In genomic region chr7:34776748-34777358, GRCh38 we compare ENCODE assay signal across 21 cellular contexts.
DNase-seq lines count a peak whose midpoint lies in the region; ATAC-seq and TF ChIP-seq lines count a peak whose summit lies in the region.
"Had no signal": no experiment of that assay in that cellular context is flagged by ENCODE, and none has a peak within 500 bp of the region (broad histone marks: within the 10 kb centered on the region; RNA-seq: fewer than 3 reads in every experiment).

No MANE protein-coding gene starts in this region.

- no peak overlapping the region for H4K8ac ChIP-seq in mesendoderm (ENCODE audit: low read depth, low read length)

- H3K4me3 ChIP-seq in HCT116 (replicated peaks in 1 of 2; ENCODE audit: low read depth in 1 of 2, low read length in 2 of 2) = no peak overlapping the region
- no peak overlapping the region for H3K4me3 ChIP-seq in mesendoderm (ENCODE audit: low read length)
- H3K4me3 ChIP-seq in brain microvascular endothelial cell (ENCODE audit: low read depth, low read length) = no peak overlapping the region
- H3K4me3 ChIP-seq: HAP-1 had no signal

- no peak overlapping the region for H2AK5ac ChIP-seq in mesendoderm (ENCODE audit: low read length)

- H3K9me3 Mint-ChIP-seq in WTC11 (peaks cover 9% of the 10 kb centered on the region), Calu3 (ENCODE audit: low read depth, unreplicated experiment) (peaks cover 7% of the 10 kb centered on the region)

- no peaks in the 10 kb centered on the region for H3K9me2 ChIP-seq in HCT116 (ENCODE audit: insufficient read depth)
- H3K9me2 ChIP-seq: SK-N-SH had no signal

- peak; percentile 7 for DNase-seq in ELR (ENCODE audit: low read depth)
- no peak for DNase-seq in HCT116 (ENCODE audit: low read depth, low spot score)
- DNase-seq in WTC11 (ENCODE audit: low spot score) = no peak
- DNase-seq in mesendoderm = peak; percentile 66
- no peak for DNase-seq in brain microvascular endothelial cell
- DNase-seq in Calu3 = no peak
- DNase-seq in dermis blood vessel endothelial cell = no peak
- DNase-seq: CD4-positive, CD25-positive, alpha-beta regulatory T cell; GF-D8; Karpas-422; NCI-H1417; NCI-H187; NCI-H446 treated with DMSO at 0.1 percent for 48 hours; NCI-H526 treated with DMSO at 0.1 percent for 48 hours; PC-3; Right ventricle myocardium superior; SK-N-SH; T-helper 2 cell had no signal

- RAD21 ChIA-PET in HCT116 (lab: Charles Lee; ENCODE audit: low non-redundant PET in 1 of 2, low total read pairs in 2 of 2, uncharacterized antibody in 2 of 2, unreplicated experiment in 2 of 2) = no interaction called here

- no peaks in the 10 kb centered on the region for H3K79me1 ChIP-seq in mesendoderm (ENCODE audit: low read length)

- H3K23ac ChIP-seq in mesendoderm (ENCODE audit: low read length) = no peak overlapping the region

- no CpG with 5 or more reads among the region's 1 CpG for WGBS in mesendoderm (ENCODE audit: extremely low coverage, insufficient coverage, low lambda C conversion rate)

- in situ Hi-C loops in brain microvascular endothelial cell (cut with HindIII; ENCODE audit: low pct_ligation_motif_present, low sequenced_read_pairs) = no loop called here

- no peaks in the 10 kb centered on the region for H3K79me2 ChIP-seq in HCT116 (ENCODE audit: insufficient read depth, low read length)
- H3K79me2 ChIP-seq in mesendoderm (ENCODE audit: control insufficient read depth, insufficient read depth, low read length) = no peaks in the 10 kb centered on the region

- TF ChIP-seq CTCF in HCT116 (IDR thresholded peaks at IDR 0.05 in 2 of 3, conservative IDR thresholded peaks at IDR 0.05 in 1 of 3; ENCODE audit: borderline replicate concordance in 1 of 3, insufficient read depth in 1 of 3, low read depth in 2 of 3, low read length in 2 of 3) (no peak), WTC11 (IDR thresholded peaks at IDR 0.05) (no peak), brain microvascular endothelial cell (IDR thresholded peaks at IDR 0.05; ENCODE audit: low read depth, low read length, missing control alignments) (no peak), Calu3 (IDR thresholded peaks at IDR 0.05; ENCODE audit: unreplicated experiment) (no peak)

- 0 out of 2 replicates have a peak, but pooled peaks cover 3% of the 10 kb centered on the region for H3K36me3 Mint-ChIP-seq in WTC11
- no peaks in the 10 kb centered on the region for H3K36me3 Mint-ChIP-seq in Calu3 (ENCODE audit: insufficient read depth, unreplicated experiment)
- H3K36me3 Mint-ChIP-seq: CD4-positive, CD25-positive, alpha-beta regulatory T cell; IgD-negative memory B cell had no signal

- no peak overlapping the region for H3K18ac ChIP-seq in mesendoderm (ENCODE audit: low read length)

- TF ChIP-seq POLR2A in HCT116 (IDR thresholded peaks at IDR 0.05; ENCODE audit: borderline replicate concordance, extremely low read depth, insufficient read depth, insufficient read length) = no peak

- no peak overlapping the region for H2BK5ac ChIP-seq in mesendoderm (ENCODE audit: low read length)

- H3K27me3 ChIP-seq in HCT116 (ENCODE audit: insufficient read depth, low read length) = no peaks in the 10 kb centered on the region
- no peaks in the 10 kb centered on the region for H3K27me3 ChIP-seq in mesendoderm (ENCODE audit: insufficient read depth, low read length, poor library complexity)
- no peaks in the 10 kb centered on the region for H3K27me3 ChIP-seq in brain microvascular endothelial cell (replicated peaks)

- no peak overlapping the region for H2BK15ac ChIP-seq in mesendoderm (replicated peaks; ENCODE audit: low read depth)

- H3K4ac ChIP-seq in mesendoderm (ENCODE audit: low read depth, low read length) = no peak overlapping the region

- H3K4me2 ChIP-seq in HCT116 (ENCODE audit: low read length) (no peak overlapping the region), mesendoderm (ENCODE audit: low read length) (no peak overlapping the region)
- H3K4me2 ChIP-seq: SK-N-SH had no signal

- TF ChIP-seq RAD21 in HCT116 (IDR thresholded peaks at IDR 0.05; ENCODE audit: low read depth) = no peak

- CTCF ChIA-PET in HCT116 (lab: Charles Lee) (no interaction called here), WTC11 (lab: Charles Lee) (interaction anchor here (1.0 to 1.5 kb wide), 6 partner anchors 26 to 456 kb away, joined by 3 to 5 read pairs (median 4); no protein-coding TSS in a partner anchor), Calu3 (lab: Charles Lee) (no interaction called here)

- no peaks in the 10 kb centered on the region for H3K9me3 ChIP-seq in HCT116 (ENCODE audit: control insufficient read depth in 1 of 2, insufficient read depth in 1 of 2, low read depth in 1 of 2, low read length in 2 of 2)
- H3K9me3 ChIP-seq: HAP-1, SK-N-SH had no signal

- H3K9ac ChIP-seq in HCT116 (ENCODE audit: low read length) = no peak overlapping the region
- no peak overlapping the region for H3K9ac ChIP-seq in mesendoderm (ENCODE audit: low read length)
- H3K9ac ChIP-seq: SK-N-SH had no signal

- H3K4me1 Mint-ChIP-seq in WTC11 = peaks cover 16% of the 10 kb centered on the region
- H3K4me1 Mint-ChIP-seq in Calu3 (ENCODE audit: low read depth, unreplicated experiment) = no peaks in the 10 kb centered on the region
- H3K4me1 Mint-ChIP-seq: CD4-positive, CD25-positive, alpha-beta regulatory T cell; IgD-negative memory B cell had no signal

- intact Hi-C loops in HCT116 (cut with micrococcal nuclease) (no loop called here), Calu3 (cut with micrococcal nuclease; ENCODE audit: unreplicated experiment) (no loop called here)

- H3K4me1 ChIP-seq in HCT116 (ENCODE audit: control insufficient read depth in 1 of 2, insufficient read depth in 2 of 2, low read length in 2 of 2) = no peaks in the 10 kb centered on the region
- no peaks in the 10 kb centered on the region for H3K4me1 ChIP-seq in mesendoderm (ENCODE audit: control insufficient read depth, low read depth, low read length)
- H3K4me1 ChIP-seq: HAP-1 had no signal

- H2AFZ ChIP-seq in HCT116 (ENCODE audit: low read depth, low read length, poor library complexity, severe bottlenecking) = no peak overlapping the region

- H3K56ac ChIP-seq in mesendoderm (ENCODE audit: low read length) = no peak overlapping the region

- ATAC-seq in HCT116 (0 out of 2 replicates have a peak, but pooled peaks have one; percentile 30), WTC11 (peak; percentile 72)
- ATAC-seq: PC-3 had no signal

- H3K27me3 Mint-ChIP-seq in WTC11 (ENCODE audit: low read depth) (no peaks in the 10 kb centered on the region), Calu3 (ENCODE audit: unreplicated experiment) (no peaks in the 10 kb centered on the region)
- H3K27me3 Mint-ChIP-seq: CD4-positive, CD25-positive, alpha-beta regulatory T cell had no signal

- BruUV-seq in HCT116 (replicated peaks; lab: Mats Ljungman, UMichigan) (no TSS peak), Calu3 (replicated peaks; lab: Mats Ljungman, UMichigan) (no TSS peak)

- H4K5ac ChIP-seq in mesendoderm (ENCODE audit: low read length) = no peak overlapping the region

- H3K27ac ChIP-seq in HCT116 (ENCODE audit: low read depth, low read length) = no peak overlapping the region
- H3K27ac ChIP-seq in mesendoderm (ENCODE audit: low read depth, low read length) = no peak overlapping the region
- H3K27ac ChIP-seq in brain microvascular endothelial cell = no peak overlapping the region
- H3K27ac ChIP-seq: HL-60 had no signal

- H3K4me3 Mint-ChIP-seq in WTC11 (no peak overlapping the region), Calu3 (ENCODE audit: low read depth, unreplicated experiment) (no peak overlapping the region)
- H3K4me3 Mint-ChIP-seq: CD4-positive, CD25-positive, alpha-beta regulatory T cell; IgD-negative memory B cell had no signal

- no peaks in the 10 kb centered on the region for H3K36me3 ChIP-seq in HCT116 (ENCODE audit: control insufficient read depth in 1 of 2, insufficient read depth in 2 of 2, low read length in 2 of 2)
- H3K36me3 ChIP-seq in mesendoderm (ENCODE audit: control insufficient read depth, insufficient read depth, low read length) = no peaks in the 10 kb centered on the region
- H3K36me3 ChIP-seq in brain microvascular endothelial cell (replicated peaks) = no peaks in the 10 kb centered on the region
- H3K36me3 ChIP-seq: HAP-1 had no signal

- no peak overlapping the region for H2BK120ac ChIP-seq in mesendoderm (ENCODE audit: low read depth, low read length)

- POLR2A ChIA-PET in HCT116 (lab: Charles Lee) (no interaction called here), WTC11 (lab: Charles Lee) (no interaction called here)

- H3K27ac Mint-ChIP-seq in WTC11 = no peak overlapping the region
- no peak overlapping the region for H3K27ac Mint-ChIP-seq in Calu3 (ENCODE audit: unreplicated experiment)
- H3K27ac Mint-ChIP-seq: CD4-positive, CD25-positive, alpha-beta regulatory T cell; IgD-negative memory B cell had no signal

- no peaks in the 10 kb centered on the region for H4K20me1 ChIP-seq in HCT116 (ENCODE audit: insufficient read depth)

TF ChIP-seq in HCT116, 20 proteins besides CTCF, POLR2A, EP300 and RAD21:
- no peak for TF ChIP-seq ZFX (IDR thresholded peaks at IDR 0.05)
- TF ChIP-seq SIN3A (IDR thresholded peaks at IDR 0.05; ENCODE audit: low read depth) = no peak
- no peak for TF ChIP-seq FOSL1 (IDR thresholded peaks at IDR 0.05; ENCODE audit: low read depth)

TF ChIP-seq in WTC11, 78 proteins besides CTCF, POLR2A, EP300 and RAD21 (continues in another document):
- TF ChIP-seq PRRX2 (CRISPR knock-in tag; IDR thresholded peaks at IDR 0.05) (no peak), HMGA2 (CRISPR knock-in tag; IDR thresholded peaks at IDR 0.05) (no peak), PREB (CRISPR knock-in tag; IDR thresholded peaks at IDR 0.05; ENCODE audit: borderline replicate concordance) (no peak), ZNF416 (CRISPR knock-in tag; IDR thresholded peaks at IDR 0.05) (no peak), MAX (CRISPR knock-in tag; IDR thresholded peaks at IDR 0.05) (no peak), ATF1 (CRISPR knock-in tag; IDR thresholded peaks at IDR 0.05) (no peak)

Comparison
In these comparisons a context has a peak if more than half of its experiments do, and no peak if none do; other contexts are left out.
1. DNase-seq: peak in ELR (single experiment) and mesendoderm (single experiment); none in HCT116 (single experiment), WTC11 (single experiment), brain microvascular endothelial cell (single experiment), Calu3 (single experiment) and dermis blood vessel endothelial cell (single experiment).